ENCODE assay signal across 1 cellular context in genomic region chr12:132284071-132284492, GRCh38.
TF ChIP-seq lines count a peak whose summit lies in the region.

No MANE protein-coding gene starts in this region.

TF ChIP-seq in GM23338, 12 proteins besides CTCF, POLR2A, EP300 and RAD21 (continued from another document):
- TF ChIP-seq EZH2 (IDR thresholded peaks at IDR 0.05; ENCODE audit: low read depth, unreplicated experiment) (no peak), ZNF331 (CRISPR knock-in tag; IDR thresholded peaks at IDR 0.05; ENCODE audit: low read depth) (no peak), NANOG (IDR thresholded peaks at IDR 0.05; ENCODE audit: borderline replicate concordance) (no peak), ZNF114 (CRISPR knock-in tag; IDR thresholded peaks at IDR 0.05) (no peak), ETS1 (IDR thresholded peaks at IDR 0.05) (no peak), STAT1 (IDR thresholded peaks at IDR 0.05; ENCODE audit: unreplicated experiment) (no peak), POLR2AphosphoS5 (IDR thresholded peaks at IDR 0.05; ENCODE audit: low read depth) (no peak)
TF ChIP-seq in GM23338: peak in this region for 0.
